Comparison of ENCODE assay signal across 8 cellular contexts in the genomic region with DNA sequence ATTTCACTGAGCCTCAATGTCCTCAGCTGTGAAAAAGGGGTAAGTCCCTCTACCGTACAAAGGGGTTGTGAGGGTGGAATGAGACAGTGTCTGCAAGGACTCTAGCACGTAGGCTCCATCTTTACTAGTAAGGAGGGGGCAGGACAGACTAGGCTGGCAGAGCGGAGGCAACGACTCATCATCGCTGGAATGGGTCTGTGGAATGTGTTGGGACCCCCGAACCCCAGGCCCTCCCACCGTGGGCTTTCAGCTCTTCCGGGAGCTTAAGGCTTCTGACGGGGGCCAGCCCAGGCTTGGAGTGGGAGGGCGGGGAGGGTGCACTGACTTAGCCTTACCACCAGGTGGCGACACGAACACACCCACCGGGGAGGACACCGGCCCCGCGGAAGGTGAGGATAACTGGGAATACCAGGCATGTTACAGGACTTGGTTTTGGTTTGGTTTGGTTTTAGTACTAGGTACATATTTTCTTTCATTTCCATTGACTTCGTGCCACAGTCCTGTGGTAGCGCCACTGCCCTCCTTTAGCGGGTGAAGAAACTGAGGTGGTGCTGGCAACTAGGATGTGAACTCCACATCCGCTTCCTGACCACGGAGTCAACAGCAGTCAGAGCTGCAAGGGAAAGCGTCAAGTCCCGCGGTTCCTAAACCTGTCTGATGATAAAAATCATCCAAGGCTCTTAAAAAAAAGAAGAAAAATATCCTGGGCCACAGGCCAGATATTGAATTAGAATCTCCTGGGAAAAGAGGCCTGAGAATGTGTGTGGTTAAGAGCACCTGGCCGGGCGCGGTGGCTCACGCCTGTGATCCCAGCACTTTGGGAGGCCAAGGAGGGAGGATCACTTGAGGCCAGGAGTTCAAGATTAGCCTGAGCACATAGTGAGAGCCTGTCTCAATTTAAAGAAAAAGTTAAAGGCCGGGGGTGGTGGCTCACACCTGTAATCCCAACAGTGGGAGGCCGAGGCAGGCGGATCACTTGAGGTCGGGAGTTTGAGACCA. TPM values are rescaled to one million over a fixed set of nuclear protein-coding genes. Genes with fewer than 3 reads are reported as not detected.
DNase-seq lines count a peak whose midpoint lies in the region; ATAC-seq and TF ChIP-seq lines count a peak whose summit lies in the region.

No MANE protein-coding gene starts in this region.

- no peaks in the 10 kb centered on the region for H3K9me3 ChIP-seq in right lobe of liver

- CTCF ChIA-PET in BJ (lab: Yijun Ruan, JAX) = interaction anchor here (0.6 to 8.7 kb wide), 21 partner anchors 8 to 221 kb away, joined by 3 to 113 read pairs (median 4); a partner anchor contains a TSS

- WGBS in right lobe of liver (ENCODE audit: insufficient coverage, low coverage, low lambda C conversion rate, missing lambda C conversion rate) = 52% methylated on average over 13 of the region's 32 CpGs

- H3K9me3 Mint-ChIP-seq in activated CD4-positive, alpha-beta T cell treated with anti-CD3 and anti-CD28 coated beads, Interleukin-2, amount 10 ng/mL, durations not matched to agents 24 days and 14 days = no peaks in the 10 kb centered on the region

- no peak overlapping the region for H3K27ac ChIP-seq in right lobe of liver

- intact Hi-C loops in activated CD4-positive, alpha-beta T cell treated with anti-CD3 and anti-CD28 coated beads, Interleukin-2, amount 10 ng/mL, durations not matched to agents 24 days and 14 days (cut with micrococcal nuclease) = loop anchor here (1.0 to 5.0 kb wide), 3 partner anchors 29 to 214 kb away; a partner anchor contains a TSS
- intact Hi-C loops in right lobe of liver (cut with DNase I) = loop anchor here in 1 of 2 donors (5.0 kb wide), 1 partner anchor 214 kb away; a partner anchor contains a TSS

- peaks cover 16% of the 10 kb centered on the region for H3K4me1 Mint-ChIP-seq in activated CD4-positive, alpha-beta T cell treated with anti-CD3 and anti-CD28 coated beads, Interleukin-2, amount 10 ng/mL, durations not matched to agents 24 days and 14 days

- H3K27me3 ChIP-seq in BJ (ENCODE audit: control insufficient read depth, insufficient read depth, low read length) (peaks cover 6% of the 10 kb centered on the region), right lobe of liver (no peaks in the 10 kb centered on the region)

- TF ChIP-seq POLR2A in right lobe of liver (IDR thresholded peaks at IDR 0.05) = no peak

- H3K4me3 ChIP-seq in BJ (ENCODE audit: low read depth, low read length) (0 out of 2 replicates have a peak overlapping the region, but pooled peaks have one; percentile 4), right lobe of liver (peak overlapping the region in 1 of 3 donors; percentile 28)

- ATAC-seq in right lobe of liver (peak; percentile 96 to 99 (median 98)), HG03469 (IDR thresholded peaks at IDR 0.05; ENCODE audit: unreplicated experiment) (no peak)

- no peak for DNase-seq in BJ (ENCODE audit: low read depth)
- peak; percentile 59 for DNase-seq in H4 (ENCODE audit: low spot score)
- DNase-seq in NCI-H2196 treated with DMSO at 0.1 percent for 48 hours (lab: John Stamatoyannopoulos, UW; ENCODE audit: unreplicated experiment) = peak; percentile 53
- peak; percentile 89 for DNase-seq in activated CD4-positive, alpha-beta T cell treated with anti-CD3 and anti-CD28 coated beads, Interleukin-2, amount 10 ng/mL, durations not matched to agents 24 days and 14 days
- DNase-seq in dedifferentiated amniotic fluid mesenchymal stem cell (ENCODE audit: extremely low spot score) = peak; percentile 39
- peak; percentile 79 to 82 (median 81) for DNase-seq in right lobe of liver
- DNase-seq in stimulated activated CD4-positive, alpha-beta T cell treated with anti-CD3 and anti-CD28 coated beads, TNF-alpha, amount 100 ng/mL, for 1 hour (ENCODE audit: low read depth in 3 of 3, low spot score in 1 of 3) = peak; percentile 36 to 70 (median 59)

- H3K36me3 Mint-ChIP-seq in activated CD4-positive, alpha-beta T cell treated with anti-CD3 and anti-CD28 coated beads, Interleukin-2, amount 10 ng/mL, durations not matched to agents 24 days and 14 days (ENCODE audit: low read depth) = no peaks in the 10 kb centered on the region

- H3K4me3 Mint-ChIP-seq in activated CD4-positive, alpha-beta T cell treated with anti-CD3 and anti-CD28 coated beads, Interleukin-2, amount 10 ng/mL, durations not matched to agents 24 days and 14 days = peak overlapping the region; percentile 73

- POLR2A ChIA-PET in BJ (lab: Charles Lee) = interaction anchor here (0.6 to 0.7 kb wide), 3 partner anchors 69 to 246 kb away, joined by 3 to 8 read pairs (median 3); no protein-coding TSS in a partner anchor

- peak; percentile 99 for TF ChIP-seq CTCF in BJ (IDR thresholded peaks at IDR 0.05; ENCODE audit: insufficient read depth, low read depth, low read length)
- peak; percentile 93 to 99 (median 98) for TF ChIP-seq CTCF in right lobe of liver (IDR thresholded peaks at IDR 0.05)

- H3K36me3 ChIP-seq in BJ (ENCODE audit: control insufficient read depth, insufficient read depth, low read length) = no peaks in the 10 kb centered on the region
- H3K36me3 ChIP-seq in right lobe of liver = no peaks in the 10 kb centered on the region

- no peaks in the 10 kb centered on the region for H3K4me1 ChIP-seq in right lobe of liver

- H3K27me3 Mint-ChIP-seq in activated CD4-positive, alpha-beta T cell treated with anti-CD3 and anti-CD28 coated beads, Interleukin-2, amount 10 ng/mL, durations not matched to agents 24 days and 14 days = peaks cover 5% of the 10 kb centered on the region

- peak overlapping the region; percentile 64 for H3K27ac Mint-ChIP-seq in activated CD4-positive, alpha-beta T cell treated with anti-CD3 and anti-CD28 coated beads, Interleukin-2, amount 10 ng/mL, durations not matched to agents 24 days and 14 days

RNA-seq across cellular contexts. Expression of a gene that starts 10.3 kb away (rescaled TPM):
- not detected in 2 replicates for polyA plus RNA-seq in BJ (2011; rRNA removed)
- not detected in 2 replicates for polyA minus RNA-seq in BJ (2011; rRNA and poly(A)+ RNA removed)
- not detected in 2 replicates for total RNA-seq in H4 (2014; rRNA removed; shearing (Covaris generic))
- not detected in 2 replicates for total RNA-seq in activated CD4-positive, alpha-beta T cell treated with anti-CD3 and anti-CD28 coated beads, Interleukin-2, amount 10 ng/mL, durations not matched to agents 24 days and 14 days
- not detected for total RNA-seq in right lobe of liver

RNA-seq across cellular contexts. Expression of a gene that starts 26.1 kb away (rescaled TPM):
- polyA plus RNA-seq in BJ (2011; rRNA removed) = 22.5 and 40.6 TPM in 2 replicates
- polyA minus RNA-seq in BJ (2011; rRNA and poly(A)+ RNA removed) = 19.0 and 19.7 TPM in 2 replicates
- 4.1 and 7.1 TPM in 2 replicates for total RNA-seq in H4 (2014; rRNA removed; shearing (Covaris generic))
- 1.7 and 2.2 TPM in 2 replicates for total RNA-seq in activated CD4-positive, alpha-beta T cell treated with anti-CD3 and anti-CD28 coated beads, Interleukin-2, amount 10 ng/mL, durations not matched to agents 24 days and 14 days
- 1 to 10 TPM; 5.2 to 8.5 (median 6.9) TPM for total RNA-seq in right lobe of liver

RNA-seq across cellular contexts. Expression of a gene that starts 54.8 kb away (rescaled TPM):
- polyA plus RNA-seq in BJ (2011; rRNA removed) = 2,524 and 2,691 TPM in 2 replicates
- polyA minus RNA-seq in BJ (2011; rRNA and poly(A)+ RNA removed) = 550 and 1,049 TPM in 2 replicates
- total RNA-seq in H4 (2014; rRNA removed; shearing (Covaris generic)) = 1,521 and 1,556 TPM in 2 replicates
- 1,702 and 1,710 TPM in 2 replicates for total RNA-seq in activated CD4-positive, alpha-beta T cell treated with anti-CD3 and anti-CD28 coated beads, Interleukin-2, amount 10 ng/mL, durations not matched to agents 24 days and 14 days
- 100 to 1,000 TPM; 366 to 446 (median 412) TPM for total RNA-seq in right lobe of liver
